In the genomic region with DNA sequence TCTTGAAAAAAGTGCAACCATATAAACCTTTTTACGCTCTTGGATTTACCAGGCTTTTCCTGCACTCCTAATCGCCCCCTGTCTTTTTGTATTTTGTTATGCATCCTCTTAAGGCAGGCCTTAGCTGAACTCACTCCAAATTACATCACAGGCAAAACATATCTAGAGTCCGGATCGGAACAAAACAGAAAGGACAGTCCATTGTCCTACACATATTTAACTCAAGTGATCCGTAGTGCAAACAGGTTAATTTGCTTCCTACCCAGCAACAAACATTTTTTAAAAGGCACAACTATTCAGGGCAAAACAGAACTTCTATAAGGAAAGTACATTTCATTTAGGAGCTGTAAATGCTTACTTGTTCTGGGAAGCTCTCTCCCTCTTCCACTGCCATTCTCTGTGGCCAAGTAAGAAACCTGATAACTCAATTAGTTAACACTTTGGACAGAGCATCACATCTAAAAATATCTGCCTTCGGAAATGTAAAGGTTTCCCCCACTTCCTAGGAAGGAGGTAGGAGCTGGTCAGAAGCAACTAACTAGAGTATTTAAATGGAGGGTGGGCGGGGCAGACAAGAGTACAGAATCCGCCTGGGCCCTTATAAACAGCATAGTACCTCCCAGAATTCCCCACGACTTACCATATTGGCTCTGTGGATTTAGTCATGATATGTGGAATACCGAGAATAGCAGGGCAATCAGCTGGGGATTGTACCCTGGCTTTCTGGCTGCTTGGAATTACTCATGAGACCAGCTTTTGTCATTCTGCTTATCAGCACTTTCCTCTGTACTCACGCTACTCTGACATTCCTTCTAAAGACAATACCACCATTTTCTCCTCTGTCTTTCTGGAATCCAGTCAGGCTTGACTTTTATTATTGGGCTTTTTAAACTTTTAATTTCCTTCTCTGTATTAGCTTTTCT, we compare ENCODE assay signal across 10 cellular contexts.
A peak's percentile ranks its signal among the peaks of the same experiment; 100 is the strongest.
DNase-seq lines count a peak whose midpoint lies in the region; TF ChIP-seq lines count a peak whose summit lies in the region.
"Had no signal": no experiment of that assay in that cellular context is flagged by ENCODE, and none has a peak within 500 bp of the region (broad histone marks: within the 10 kb centered on the region; RNA-seq: fewer than 3 reads in every experiment).

No MANE protein-coding gene starts in this region.

- H3K9me3 ChIP-seq in ectodermal cell (ENCODE audit: control insufficient read depth, low read length) (no peaks in the 10 kb centered on the region), prostate gland (no peaks in the 10 kb centered on the region)
- H3K9me3 ChIP-seq: esophagus squamous epithelium had no signal

- no peaks in the 10 kb centered on the region for H3K27me3 ChIP-seq in ectodermal cell (ENCODE audit: control insufficient read depth, insufficient read depth, low read length, poor library complexity, severe bottlenecking)
- H3K27me3 ChIP-seq in layer of hippocampus (ENCODE audit: control insufficient read depth, insufficient read depth, low read length), result no peaks in the 10 kb centered on the region
- H3K27me3 ChIP-seq in prostate gland (replicated peaks; ENCODE audit: insufficient read depth), result no peaks in the 10 kb centered on the region
- H3K27me3 ChIP-seq: esophagus squamous epithelium had no signal

- WGBS in ectodermal cell, 2 experiments, result 70 to 71% methylated on average over 8 to 11 of the region's 11 CpGs
- WGBS in prostate gland, result 59% methylated on average over 11 of the region's 11 CpGs

- intact Hi-C loops in prostate gland (cut with DNase I), result no loop called here

- H3K36me3 ChIP-seq in ectodermal cell (ENCODE audit: control insufficient read depth, insufficient read depth, low read length), result no peaks in the 10 kb centered on the region
- H3K36me3 ChIP-seq in prostate gland, result no peaks in the 10 kb centered on the region
- H3K36me3 ChIP-seq: esophagus squamous epithelium, WERI-Rb-1 had no signal

- no peak for TF ChIP-seq POLR2A in prostate gland (IDR thresholded peaks at IDR 0.05)

- DNase-seq in NCI-H2227 (lab: John Stamatoyannopoulos, UW; ENCODE audit: unreplicated experiment), result peak; percentile 47
- DNase-seq in substantia nigra (lab: John Stamatoyannopoulos, UW), result peak in 2 of 49 donors; percentile 8 to 40
- no peak for DNase-seq in amniotic stem cell (lab: John Stamatoyannopoulos, UW)
- no peak for DNase-seq in prostate gland (ENCODE audit: low spot score)
- no peak for DNase-seq in activated CD4-positive, CD25-positive, alpha-beta regulatory T cell (lab: John Stamatoyannopoulos, UW)
- DNase-seq: activated naive CD4-positive, alpha-beta T cell treated with Interleukin-2 at 50 U/mL for 16 hours; esophagus squamous epithelium; WERI-Rb-1 had no signal

- H3K4me1 ChIP-seq in ectodermal cell (ENCODE audit: control insufficient read depth, insufficient read depth, low read length) (peaks cover 8% of the 10 kb centered on the region), prostate gland (replicated peaks) (no peaks in the 10 kb centered on the region)
- H3K4me1 ChIP-seq: esophagus squamous epithelium had no signal

- peak overlapping the region; percentile 29 for H3K27ac ChIP-seq in ectodermal cell (ENCODE audit: insufficient read depth, low read depth, low read length, poor library complexity, severe bottlenecking)
- H3K27ac ChIP-seq in layer of hippocampus (ENCODE audit: low read depth, low read length), result peak overlapping the region; percentile 57
- peak overlapping the region; percentile 27 for H3K27ac ChIP-seq in substantia nigra (ENCODE audit: low read depth, low read length, poor library complexity, severe bottlenecking)
- no peak overlapping the region for H3K27ac ChIP-seq in prostate gland
- H3K27ac ChIP-seq: WERI-Rb-1 had no signal

- no peak for TF ChIP-seq CTCF in prostate gland (IDR thresholded peaks at IDR 0.05)

- H3K4me3 ChIP-seq in ectodermal cell (ENCODE audit: insufficient read depth, low read depth, low read length) (no peak overlapping the region), prostate gland (no peak overlapping the region)

Comparison
In these comparisons a context has a peak if more than half of its experiments do, and no peak if none do; other contexts are left out.
1. H3K27ac ChIP-seq: peak in ectodermal cell (single experiment), layer of hippocampus (single experiment) and substantia nigra (single experiment); none in prostate gland (0 of 2).